ENCODE assay signal across 18 cellular contexts in genomic region chr3:174186339-174186984, GRCh38.
A peak's percentile ranks its signal among the peaks of the same experiment; 100 is the strongest.
DNase-seq lines count a peak whose midpoint lies in the region; ATAC-seq, FAIRE-seq and TF ChIP-seq lines count a peak whose summit lies in the region.
"Had no signal": no experiment of that assay in that cellular context is flagged by ENCODE, and none has a peak within 500 bp of the region (broad histone marks: within the 10 kb centered on the region; RNA-seq: fewer than 3 reads in every experiment).

No MANE protein-coding gene starts in this region.

- no peak overlapping the region for H3K9ac ChIP-seq in PC-3 (ENCODE audit: low read length)
- H3K9ac ChIP-seq in neural progenitor cell, result no peak overlapping the region
- H3K9ac ChIP-seq: BLaER1 had no signal

- H4K20me1 ChIP-seq in PC-3 (ENCODE audit: low read length) (no peaks in the 10 kb centered on the region), neural progenitor cell (ENCODE audit: low read depth) (no peaks in the 10 kb centered on the region)
- H4K20me1 ChIP-seq: BLaER1 had no signal

- no peak overlapping the region for H3K27ac Mint-ChIP-seq in activated CD4-positive, alpha-beta memory T cell treated with anti-CD3 and anti-CD28 coated beads, Interleukin-2, amount 10 ng/mL, durations not matched to agents 7 days and 5 days
- H3K27ac Mint-ChIP-seq in neural progenitor cell, result no peak overlapping the region
- H3K27ac Mint-ChIP-seq: CD14-positive monocyte; CD4-positive, alpha-beta memory T cell; H9 had no signal

- H3K4me1 Mint-ChIP-seq in activated CD4-positive, alpha-beta memory T cell treated with anti-CD3 and anti-CD28 coated beads, Interleukin-2, amount 10 ng/mL, durations not matched to agents 7 days and 5 days, result no peaks in the 10 kb centered on the region
- H3K4me1 Mint-ChIP-seq in neural progenitor cell, result peaks cover 4% of the 10 kb centered on the region
- H3K4me1 Mint-ChIP-seq: CD14-positive monocyte; CD4-positive, alpha-beta memory T cell had no signal

- H3K27ac ChIP-seq in PC-3 (ENCODE audit: low read length) (no peak overlapping the region), VCaP (peak overlapping the region; percentile 13; the same call in 1 of the 2 replicates), small intestine (ENCODE audit: low read depth in 1 of 2, low read length in 1 of 2) (no peak overlapping the region), neural progenitor cell (no peak overlapping the region)
- H3K27ac ChIP-seq: BLaER1, HL-60 had no signal

- DNase-seq in NCI-H146 (lab: John Stamatoyannopoulos, UW) (peak; percentile 16), NCI-H146 treated with DMSO at 0.1 percent for 48 hours (lab: John Stamatoyannopoulos, UW; ENCODE audit: unreplicated experiment) (no peak), PC-3 (peak; percentile 24), small intestine (peak; percentile 66), neural progenitor cell (ENCODE audit: low spot score) (no peak), Right ventricle myocardium superior (no peak)
- no peak for DNase-seq in activated CD4-positive, alpha-beta memory T cell treated with anti-CD3 and anti-CD28 coated beads, Interleukin-2, amount 10 ng/mL, durations not matched to agents 7 days and 5 days
- DNase-seq: 8988T; CD4-positive, alpha-beta memory T cell; DMS153; DMS79; H9 had no signal

- H2AFZ ChIP-seq in PC-3 (ENCODE audit: low read length), result no peak overlapping the region
- no peak overlapping the region for H2AFZ ChIP-seq in neural progenitor cell (replicated peaks)

- no peak overlapping the region for H3K4me2 ChIP-seq in PC-3 (ENCODE audit: low read length)
- no peak overlapping the region for H3K4me2 ChIP-seq in neural progenitor cell
- H3K4me2 ChIP-seq: BLaER1 had no signal

- H3K9me2 ChIP-seq in PC-3 (replicated peaks; ENCODE audit: low read length), result no peaks in the 10 kb centered on the region

- no peaks in the 10 kb centered on the region for H3K36me3 ChIP-seq in PC-3 (ENCODE audit: low read depth, low read length)
- H3K36me3 ChIP-seq in small intestine (ENCODE audit: control insufficient read depth in 2 of 2, insufficient read depth in 2 of 2, low read length in 2 of 2), result no peaks in the 10 kb centered on the region
- H3K36me3 ChIP-seq in neural progenitor cell, result no peaks in the 10 kb centered on the region
- H3K36me3 ChIP-seq: BLaER1 had no signal

- no peaks in the 10 kb centered on the region for H3K27me3 Mint-ChIP-seq in activated CD4-positive, alpha-beta memory T cell treated with anti-CD3 and anti-CD28 coated beads, Interleukin-2, amount 10 ng/mL, durations not matched to agents 7 days and 5 days
- no peaks in the 10 kb centered on the region for H3K27me3 Mint-ChIP-seq in neural progenitor cell (ENCODE audit: insufficient read depth, low read depth)
- H3K27me3 Mint-ChIP-seq: CD4-positive, alpha-beta memory T cell had no signal

- H3K27me3 ChIP-seq in PC-3 (ENCODE audit: low read length) (no peaks in the 10 kb centered on the region), small intestine (ENCODE audit: control insufficient read depth in 2 of 2, insufficient read depth in 2 of 2, low read length in 2 of 2) (no peaks in the 10 kb centered on the region), neural progenitor cell (no peaks in the 10 kb centered on the region)
- H3K27me3 ChIP-seq: BLaER1 had no signal

- no peak overlapping the region for H3K4me3 Mint-ChIP-seq in activated CD4-positive, alpha-beta memory T cell treated with anti-CD3 and anti-CD28 coated beads, Interleukin-2, amount 10 ng/mL, durations not matched to agents 7 days and 5 days
- H3K4me3 Mint-ChIP-seq in neural progenitor cell, result no peak overlapping the region
- H3K4me3 Mint-ChIP-seq: CD14-positive monocyte; CD4-positive, alpha-beta memory T cell; H9 had no signal

- BruUV-seq in PC-3 (replicated peaks; lab: Mats Ljungman, UMichigan), result no TSS peak

- CTCF ChIA-PET in PC-3 (lab: Charles Lee), result no interaction called here
- CTCF ChIA-PET in activated CD4-positive, alpha-beta memory T cell treated with anti-CD3 and anti-CD28 coated beads, Interleukin-2, amount 10 ng/mL, durations not matched to agents 7 days and 5 days (lab: Charles Lee), result no interaction called here

- H3K4me3 ChIP-seq in PC-3 (ENCODE audit: low read length) (no peak overlapping the region), small intestine (ENCODE audit: low read depth in 1 of 2, low read length in 2 of 2) (no peak overlapping the region), neural progenitor cell (no peak overlapping the region)
- H3K4me3 ChIP-seq: BLaER1, GM12878 had no signal

- H3K36me3 Mint-ChIP-seq in activated CD4-positive, alpha-beta memory T cell treated with anti-CD3 and anti-CD28 coated beads, Interleukin-2, amount 10 ng/mL, durations not matched to agents 7 days and 5 days (ENCODE audit: low read depth), result no peaks in the 10 kb centered on the region
- H3K36me3 Mint-ChIP-seq in neural progenitor cell, result no peaks in the 10 kb centered on the region
- H3K36me3 Mint-ChIP-seq: CD14-positive monocyte; CD4-positive, alpha-beta memory T cell had no signal

- H3F3A ChIP-seq in PC-3 (ENCODE audit: low read length, unreplicated experiment) (no peaks in the 10 kb centered on the region), neural progenitor cell (ENCODE audit: low read depth) (no peaks in the 10 kb centered on the region)

- 82 to 91% (median 88%) methylated on average over 1 of the region's 1 CpG for WGBS in small intestine, 3 donors

- POLR2A ChIA-PET in PC-3 (lab: Charles Lee; ENCODE audit: unreplicated experiment), result no interaction called here
- POLR2A ChIA-PET in activated CD4-positive, alpha-beta memory T cell treated with anti-CD3 and anti-CD28 coated beads, Interleukin-2, amount 10 ng/mL, durations not matched to agents 7 days and 5 days (lab: Charles Lee), result no interaction called here

- H3K4me1 ChIP-seq in PC-3 (ENCODE audit: insufficient read depth, low read length) (no peaks in the 10 kb centered on the region), small intestine (ENCODE audit: control insufficient read depth in 2 of 2, insufficient read depth in 1 of 2, low read depth in 1 of 2, low read length in 1 of 2) (no peaks in the 10 kb centered on the region), neural progenitor cell (no peaks in the 10 kb centered on the region)
- H3K4me1 ChIP-seq: BLaER1 had no signal

- FAIRE-seq in small intestine (lab: Jason Lieb, UNC), result peak; percentile 62
- FAIRE-seq: GM12878, H1 had no signal

- H3K9me3 ChIP-seq in PC-3 (ENCODE audit: low read length) (no peaks in the 10 kb centered on the region), small intestine (ENCODE audit: control insufficient read depth, low read depth) (no peaks in the 10 kb centered on the region), neural progenitor cell (ENCODE audit: low read depth) (no peaks in the 10 kb centered on the region)
- H3K9me3 ChIP-seq: BLaER1 had no signal

- intact Hi-C loops in PC-3 (cut with micrococcal nuclease), result no loop called here
- intact Hi-C loops in Right ventricle myocardium superior (cut with DNase I), result no loop called here

- no peak for TF ChIP-seq CTCF in PC-3 (conservative IDR thresholded peaks at IDR 0.05; ENCODE audit: low read depth, low read length)
- no peak for TF ChIP-seq CTCF in VCaP (conservative IDR thresholded peaks at IDR 0.05)
- no peak for TF ChIP-seq CTCF in neural progenitor cell (IDR thresholded peaks at IDR 0.05)

- no peaks in the 10 kb centered on the region for H3K9me3 Mint-ChIP-seq in activated CD4-positive, alpha-beta memory T cell treated with anti-CD3 and anti-CD28 coated beads, Interleukin-2, amount 10 ng/mL, durations not matched to agents 7 days and 5 days
- no peaks in the 10 kb centered on the region for H3K9me3 Mint-ChIP-seq in neural progenitor cell
- H3K9me3 Mint-ChIP-seq: H9 had no signal

- H3K79me2 ChIP-seq in PC-3 (ENCODE audit: low read length), result no peaks in the 10 kb centered on the region
- no peaks in the 10 kb centered on the region for H3K79me2 ChIP-seq in neural progenitor cell (ENCODE audit: low read depth)

- peak; percentile 48 for ATAC-seq in PC-3
- ATAC-seq in Right ventricle myocardium superior (ENCODE audit: poor library complexity), result no peak
- ATAC-seq: GM12878 had no signal

Comparison
In these comparisons a context has a peak if more than half of its experiments do, and no peak if none do; other contexts are left out.
1. DNase-seq: peak in NCI-H146 (single experiment), PC-3 (single experiment) and small intestine (single experiment); none in NCI-H146 treated with DMSO at 0.1 percent for 48 hours (single experiment), activated CD4-positive, alpha-beta memory T cell treated with anti-CD3 and anti-CD28 coated beads, Interleukin-2, amount 10 ng/mL, durations not matched to agents 7 days and 5 days (single experiment), neural progenitor cell (single experiment) and Right ventricle myocardium superior (single experiment).